1 cellular context compared by ENCODE assay signal in the genomic region with DNA sequence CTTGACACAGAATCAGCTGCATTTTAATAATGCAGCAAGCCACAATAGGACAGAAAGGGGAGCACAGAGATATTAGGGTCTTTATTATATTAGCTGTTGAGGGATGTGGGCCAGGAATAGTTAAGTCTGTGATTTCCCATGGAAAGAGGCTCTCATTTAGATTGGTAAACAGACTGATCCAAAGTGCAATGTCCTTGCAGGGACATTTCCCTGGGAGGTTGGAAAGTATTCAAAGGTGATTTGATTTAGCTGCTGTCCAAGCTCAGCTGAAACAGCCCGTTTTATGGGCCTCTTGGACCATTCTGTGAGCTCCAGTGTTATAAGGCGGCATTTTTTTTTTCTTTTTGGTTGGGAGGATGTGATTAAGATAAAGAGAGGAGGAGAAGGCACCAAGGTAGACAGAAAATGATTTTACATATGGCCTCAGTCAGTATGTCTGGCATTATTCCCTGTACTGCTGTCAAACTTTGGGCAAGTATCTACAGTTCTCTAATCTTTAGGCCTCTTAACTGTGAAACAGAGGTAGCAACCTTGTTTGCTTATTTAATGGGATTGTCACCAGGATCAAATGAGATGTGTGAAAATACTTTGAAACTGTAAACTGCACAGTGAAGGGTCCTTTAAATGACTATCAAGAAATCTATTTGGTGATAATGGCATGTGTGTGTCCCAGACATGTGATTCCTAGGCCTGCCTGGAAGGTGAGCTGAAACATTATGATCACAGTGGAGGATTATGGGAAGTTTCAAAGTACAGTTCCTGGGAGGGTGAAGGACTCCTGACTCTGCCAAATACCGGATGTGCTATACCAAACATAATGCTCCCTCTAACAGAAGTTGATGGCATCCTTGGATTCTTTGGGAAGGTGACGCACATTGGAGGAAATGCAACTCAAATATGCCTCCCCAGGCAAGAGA.
A peak's percentile ranks its signal among the peaks of the same experiment; 100 is the strongest.
TF ChIP-seq lines count a peak whose summit lies in the region.

No MANE protein-coding gene starts in this region.

TF ChIP-seq in HepG2, 621 proteins besides CTCF, POLR2A, EP300 and RAD21 (continues in another document):
- TF ChIP-seq POLR2AphosphoS5 (IDR thresholded peaks at IDR 0.05; ENCODE audit: low read depth, low read length) (peak; percentile 60), PHF21A (CRISPR knock-in tag; IDR thresholded peaks at IDR 0.05) (peak; percentile 82), ARNTL (CRISPR knock-in tag; IDR thresholded peaks at IDR 0.05) (peak; percentile 56; the same call in 1 of the 2 replicates), YEATS2 (CRISPR knock-in tag; IDR thresholded peaks at IDR 0.05; ENCODE audit: borderline replicate concordance) (peak; percentile 50; the same call in 1 of the 2 replicates), ZNF780A (CRISPR knock-in tag; IDR thresholded peaks at IDR 0.05) (0 out of 2 replicates have a peak, but pooled peaks have one; percentile 41), BCL6 (CRISPR knock-in tag; IDR thresholded peaks at IDR 0.05) (peak; percentile 82), MIER2 (CRISPR knock-in tag; IDR thresholded peaks at IDR 0.05) (peak; percentile 32; the same call in 1 of the 2 replicates), HDAC2 (CRISPR knock-in tag; IDR thresholded peaks at IDR 0.05) (peak; percentile 75), ZNF83 (CRISPR knock-in tag; IDR thresholded peaks at IDR 0.05; ENCODE audit: borderline replicate concordance) (no peak), CHD4 (IDR thresholded peaks at IDR 0.05; ENCODE audit: borderline replicate concordance, low read length) (peak; percentile 93; the same call in 1 of the 2 replicates), NFYC (CRISPR knock-in tag; IDR thresholded peaks at IDR 0.05) (peak; percentile 17; the same call in 1 of the 2 replicates), SOX13 (IDR thresholded peaks at IDR 0.05) (0 out of 2 replicates have a peak, but pooled peaks have one; percentile 23), SOX13 (CRISPR knock-in tag; conservative IDR thresholded peaks at IDR 0.05 in 1 of 2, IDR thresholded peaks at IDR 0.05 in 1 of 2) (peak in 1 of 2 experiments; percentile 76; a peak in 2 of 4 replicates), SOX5 (CRISPR knock-in tag; IDR thresholded peaks at IDR 0.05; ENCODE audit: borderline replicate concordance) (peak; percentile 80), ZNF891 (CRISPR knock-in tag; IDR thresholded peaks at IDR 0.05) (no peak), MEF2D (CRISPR knock-in tag; IDR thresholded peaks at IDR 0.05) (peak; percentile 33; the same call in 1 of the 2 replicates), GABPB1 (CRISPR knock-in tag; IDR thresholded peaks at IDR 0.05) (peak; percentile 66), TCF7 (IDR thresholded peaks at IDR 0.05; ENCODE audit: low read depth) (no peak)
- TF ChIP-seq, protein P1, sequence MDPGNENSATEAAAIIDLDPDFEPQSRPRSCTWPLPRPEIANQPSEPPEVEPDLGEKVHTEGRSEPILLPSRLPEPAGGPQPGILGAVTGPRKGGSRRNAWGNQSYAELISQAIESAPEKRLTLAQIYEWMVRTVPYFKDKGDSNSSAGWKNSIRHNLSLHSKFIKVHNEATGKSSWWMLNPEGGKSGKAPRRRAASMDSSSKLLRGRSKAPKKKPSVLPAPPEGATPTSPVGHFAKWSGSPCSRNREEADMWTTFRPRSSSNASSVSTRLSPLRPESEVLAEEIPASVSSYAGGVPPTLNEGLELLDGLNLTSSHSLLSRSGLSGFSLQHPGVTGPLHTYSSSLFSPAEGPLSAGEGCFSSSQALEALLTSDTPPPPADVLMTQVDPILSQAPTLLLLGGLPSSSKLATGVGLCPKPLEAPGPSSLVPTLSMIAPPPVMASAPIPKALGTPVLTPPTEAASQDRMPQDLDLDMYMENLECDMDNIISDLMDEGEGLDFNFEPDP (CRISPR knock-in tag; conservative IDR thresholded peaks at IDR 0.05) = 0 out of 2 replicates have a peak, but pooled peaks have one; percentile 41
- TF ChIP-seq, protein P2, sequence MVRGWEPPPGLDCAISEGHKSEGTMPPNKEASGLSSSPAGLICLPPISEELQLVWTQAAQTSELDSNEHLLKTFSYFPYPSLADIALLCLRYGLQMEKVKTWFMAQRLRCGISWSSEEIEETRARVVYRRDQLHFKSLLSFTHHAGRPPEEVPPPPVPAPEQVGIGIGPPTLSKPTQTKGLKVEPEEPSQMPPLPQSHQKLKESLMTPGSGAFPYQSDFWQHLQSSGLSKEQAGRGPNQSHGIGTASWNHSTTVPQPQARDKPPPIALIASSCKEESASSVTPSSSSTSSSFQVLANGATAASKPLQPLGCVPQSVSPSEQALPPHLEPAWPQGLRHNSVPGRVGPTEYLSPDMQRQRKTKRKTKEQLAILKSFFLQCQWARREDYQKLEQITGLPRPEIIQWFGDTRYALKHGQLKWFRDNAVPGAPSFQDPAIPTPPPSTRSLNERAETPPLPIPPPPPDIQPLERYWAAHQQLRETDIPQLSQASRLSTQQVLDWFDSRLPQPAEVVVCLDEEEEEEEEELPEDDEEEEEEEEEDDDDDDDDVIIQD (CRISPR knock-in tag; IDR thresholded peaks at IDR 0.05; ENCODE audit: low read depth) = peak; percentile 92
- TF ChIP-seq, protein P3, sequence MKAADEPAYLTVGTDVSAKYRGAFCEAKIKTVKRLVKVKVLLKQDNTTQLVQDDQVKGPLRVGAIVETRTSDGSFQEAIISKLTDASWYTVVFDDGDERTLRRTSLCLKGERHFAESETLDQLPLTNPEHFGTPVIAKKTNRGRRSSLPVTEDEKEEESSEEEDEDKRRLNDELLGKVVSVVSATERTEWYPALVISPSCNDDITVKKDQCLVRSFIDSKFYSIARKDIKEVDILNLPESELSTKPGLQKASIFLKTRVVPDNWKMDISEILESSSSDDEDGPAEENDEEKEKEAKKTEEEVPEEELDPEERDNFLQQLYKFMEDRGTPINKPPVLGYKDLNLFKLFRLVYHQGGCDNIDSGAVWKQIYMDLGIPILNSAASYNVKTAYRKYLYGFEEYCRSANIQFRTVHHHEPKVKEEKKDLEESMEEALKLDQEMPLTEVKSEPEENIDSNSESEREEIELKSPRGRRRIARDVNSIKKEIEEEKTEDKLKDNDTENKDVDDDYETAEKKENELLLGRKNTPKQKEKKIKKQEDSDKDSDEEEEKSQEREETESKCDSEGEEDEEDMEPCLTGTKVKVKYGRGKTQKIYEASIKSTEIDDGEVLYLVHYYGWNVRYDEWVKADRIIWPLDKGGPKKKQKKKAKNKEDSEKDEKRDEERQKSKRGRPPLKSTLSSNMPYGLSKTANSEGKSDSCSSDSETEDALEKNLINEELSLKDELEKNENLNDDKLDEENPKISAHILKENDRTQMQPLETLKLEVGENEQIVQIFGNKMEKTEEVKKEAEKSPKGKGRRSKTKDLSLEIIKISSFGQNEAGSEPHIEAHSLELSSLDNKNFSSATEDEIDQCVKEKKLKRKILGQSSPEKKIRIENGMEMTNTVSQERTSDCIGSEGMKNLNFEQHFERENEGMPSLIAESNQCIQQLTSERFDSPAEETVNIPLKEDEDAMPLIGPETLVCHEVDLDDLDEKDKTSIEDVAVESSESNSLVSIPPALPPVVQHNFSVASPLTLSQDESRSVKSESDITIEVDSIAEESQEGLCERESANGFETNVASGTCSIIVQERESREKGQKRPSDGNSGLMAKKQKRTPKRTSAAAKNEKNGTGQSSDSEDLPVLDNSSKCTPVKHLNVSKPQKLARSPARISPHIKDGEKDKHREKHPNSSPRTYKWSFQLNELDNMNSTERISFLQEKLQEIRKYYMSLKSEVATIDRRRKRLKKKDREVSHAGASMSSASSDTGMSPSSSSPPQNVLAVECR (CRISPR knock-in tag; IDR thresholded peaks at IDR 0.05; ENCODE audit: borderline replicate concordance) = no peak; the same call in 1 of the 2 replicates
- TF ChIP-seq, protein P4, sequence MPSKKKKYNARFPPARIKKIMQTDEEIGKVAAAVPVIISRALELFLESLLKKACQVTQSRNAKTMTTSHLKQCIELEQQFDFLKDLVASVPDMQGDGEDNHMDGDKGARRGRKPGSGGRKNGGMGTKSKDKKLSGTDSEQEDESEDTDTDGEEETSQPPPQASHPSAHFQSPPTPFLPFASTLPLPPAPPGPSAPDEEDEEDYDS (CRISPR knock-in tag; IDR thresholded peaks at IDR 0.05) = peak; percentile 56
- TF ChIP-seq, protein P5, sequence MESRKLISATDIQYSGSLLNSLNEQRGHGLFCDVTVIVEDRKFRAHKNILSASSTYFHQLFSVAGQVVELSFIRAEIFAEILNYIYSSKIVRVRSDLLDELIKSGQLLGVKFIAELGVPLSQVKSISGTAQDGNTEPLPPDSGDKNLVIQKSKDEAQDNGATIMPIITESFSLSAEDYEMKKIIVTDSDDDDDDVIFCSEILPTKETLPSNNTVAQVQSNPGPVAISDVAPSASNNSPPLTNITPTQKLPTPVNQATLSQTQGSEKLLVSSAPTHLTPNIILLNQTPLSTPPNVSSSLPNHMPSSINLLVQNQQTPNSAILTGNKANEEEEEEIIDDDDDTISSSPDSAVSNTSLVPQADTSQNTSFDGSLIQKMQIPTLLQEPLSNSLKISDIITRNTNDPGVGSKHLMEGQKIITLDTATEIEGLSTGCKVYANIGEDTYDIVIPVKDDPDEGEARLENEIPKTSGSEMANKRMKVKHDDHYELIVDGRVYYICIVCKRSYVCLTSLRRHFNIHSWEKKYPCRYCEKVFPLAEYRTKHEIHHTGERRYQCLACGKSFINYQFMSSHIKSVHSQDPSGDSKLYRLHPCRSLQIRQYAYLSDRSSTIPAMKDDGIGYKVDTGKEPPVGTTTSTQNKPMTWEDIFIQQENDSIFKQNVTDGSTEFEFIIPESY (CRISPR knock-in tag; IDR thresholded peaks at IDR 0.05) = 0 out of 2 replicates have a peak, but pooled peaks have one; percentile 12
- TF ChIP-seq, protein P6, sequence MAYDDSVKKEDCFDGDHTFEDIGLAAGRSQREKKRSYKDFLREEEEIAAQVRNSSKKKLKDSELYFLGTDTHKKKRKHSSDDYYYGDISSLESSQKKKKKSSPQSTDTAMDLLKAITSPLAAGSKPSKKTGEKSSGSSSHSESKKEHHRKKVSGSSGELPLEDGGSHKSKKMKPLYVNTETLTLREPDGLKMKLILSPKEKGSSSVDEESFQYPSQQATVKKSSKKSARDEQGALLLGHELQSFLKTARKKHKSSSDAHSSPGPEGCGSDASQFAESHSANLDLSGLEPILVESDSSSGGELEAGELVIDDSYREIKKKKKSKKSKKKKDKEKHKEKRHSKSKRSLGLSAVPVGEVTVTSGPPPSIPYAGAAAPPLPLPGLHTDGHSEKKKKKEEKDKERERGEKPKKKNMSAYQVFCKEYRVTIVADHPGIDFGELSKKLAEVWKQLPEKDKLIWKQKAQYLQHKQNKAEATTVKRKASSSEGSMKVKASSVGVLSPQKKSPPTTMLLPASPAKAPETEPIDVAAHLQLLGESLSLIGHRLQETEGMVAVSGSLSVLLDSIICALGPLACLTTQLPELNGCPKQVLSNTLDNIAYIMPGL (CRISPR knock-in tag; IDR thresholded peaks at IDR 0.05; ENCODE audit: borderline replicate concordance in 1 of 2, low read depth in 1 of 2) = 0 out of 4 replicates have a peak, but pooled peaks of 1 of the 2 experiments have one; percentile 41
- TF ChIP-seq, protein P7, sequence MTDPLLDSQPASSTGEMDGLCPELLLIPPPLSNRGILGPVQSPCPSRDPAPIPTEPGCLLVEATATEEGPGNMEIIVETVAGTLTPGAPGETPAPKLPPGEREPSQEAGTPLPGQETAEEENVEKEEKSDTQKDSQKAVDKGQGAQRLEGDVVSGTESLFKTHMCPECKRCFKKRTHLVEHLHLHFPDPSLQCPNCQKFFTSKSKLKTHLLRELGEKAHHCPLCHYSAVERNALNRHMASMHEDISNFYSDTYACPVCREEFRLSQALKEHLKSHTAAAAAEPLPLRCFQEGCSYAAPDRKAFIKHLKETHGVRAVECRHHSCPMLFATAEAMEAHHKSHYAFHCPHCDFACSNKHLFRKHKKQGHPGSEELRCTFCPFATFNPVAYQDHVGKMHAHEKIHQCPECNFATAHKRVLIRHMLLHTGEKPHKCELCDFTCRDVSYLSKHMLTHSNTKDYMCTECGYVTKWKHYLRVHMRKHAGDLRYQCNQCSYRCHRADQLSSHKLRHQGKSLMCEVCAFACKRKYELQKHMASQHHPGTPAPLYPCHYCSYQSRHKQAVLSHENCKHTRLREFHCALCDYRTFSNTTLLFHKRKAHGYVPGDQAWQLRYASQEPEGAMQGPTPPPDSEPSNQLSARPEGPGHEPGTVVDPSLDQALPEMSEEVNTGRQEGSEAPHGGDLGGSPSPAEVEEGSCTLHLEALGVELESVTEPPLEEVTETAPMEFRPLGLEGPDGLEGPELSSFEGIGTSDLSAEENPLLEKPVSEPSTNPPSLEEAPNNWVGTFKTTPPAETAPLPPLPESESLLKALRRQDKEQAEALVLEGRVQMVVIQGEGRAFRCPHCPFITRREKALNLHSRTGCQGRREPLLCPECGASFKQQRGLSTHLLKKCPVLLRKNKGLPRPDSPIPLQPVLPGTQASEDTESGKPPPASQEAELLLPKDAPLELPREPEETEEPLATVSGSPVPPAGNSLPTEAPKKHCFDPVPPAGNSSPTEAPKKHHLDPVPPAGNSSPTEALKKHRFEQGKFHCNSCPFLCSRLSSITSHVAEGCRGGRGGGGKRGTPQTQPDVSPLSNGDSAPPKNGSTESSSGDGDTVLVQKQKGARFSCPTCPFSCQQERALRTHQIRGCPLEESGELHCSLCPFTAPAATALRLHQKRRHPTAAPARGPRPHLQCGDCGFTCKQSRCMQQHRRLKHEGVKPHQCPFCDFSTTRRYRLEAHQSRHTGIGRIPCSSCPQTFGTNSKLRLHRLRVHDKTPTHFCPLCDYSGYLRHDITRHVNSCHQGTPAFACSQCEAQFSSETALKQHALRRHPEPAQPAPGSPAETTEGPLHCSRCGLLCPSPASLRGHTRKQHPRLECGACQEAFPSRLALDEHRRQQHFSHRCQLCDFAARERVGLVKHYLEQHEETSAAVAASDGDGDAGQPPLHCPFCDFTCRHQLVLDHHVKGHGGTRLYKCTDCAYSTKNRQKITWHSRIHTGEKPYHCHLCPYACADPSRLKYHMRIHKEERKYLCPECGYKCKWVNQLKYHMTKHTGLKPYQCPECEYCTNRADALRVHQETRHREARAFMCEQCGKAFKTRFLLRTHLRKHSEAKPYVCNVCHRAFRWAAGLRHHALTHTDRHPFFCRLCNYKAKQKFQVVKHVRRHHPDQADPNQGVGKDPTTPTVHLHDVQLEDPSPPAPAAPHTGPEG (CRISPR knock-in tag; IDR thresholded peaks at IDR 0.05) = 0 out of 2 replicates have a peak, but pooled peaks have one; percentile 17
- TF ChIP-seq, protein P8, sequence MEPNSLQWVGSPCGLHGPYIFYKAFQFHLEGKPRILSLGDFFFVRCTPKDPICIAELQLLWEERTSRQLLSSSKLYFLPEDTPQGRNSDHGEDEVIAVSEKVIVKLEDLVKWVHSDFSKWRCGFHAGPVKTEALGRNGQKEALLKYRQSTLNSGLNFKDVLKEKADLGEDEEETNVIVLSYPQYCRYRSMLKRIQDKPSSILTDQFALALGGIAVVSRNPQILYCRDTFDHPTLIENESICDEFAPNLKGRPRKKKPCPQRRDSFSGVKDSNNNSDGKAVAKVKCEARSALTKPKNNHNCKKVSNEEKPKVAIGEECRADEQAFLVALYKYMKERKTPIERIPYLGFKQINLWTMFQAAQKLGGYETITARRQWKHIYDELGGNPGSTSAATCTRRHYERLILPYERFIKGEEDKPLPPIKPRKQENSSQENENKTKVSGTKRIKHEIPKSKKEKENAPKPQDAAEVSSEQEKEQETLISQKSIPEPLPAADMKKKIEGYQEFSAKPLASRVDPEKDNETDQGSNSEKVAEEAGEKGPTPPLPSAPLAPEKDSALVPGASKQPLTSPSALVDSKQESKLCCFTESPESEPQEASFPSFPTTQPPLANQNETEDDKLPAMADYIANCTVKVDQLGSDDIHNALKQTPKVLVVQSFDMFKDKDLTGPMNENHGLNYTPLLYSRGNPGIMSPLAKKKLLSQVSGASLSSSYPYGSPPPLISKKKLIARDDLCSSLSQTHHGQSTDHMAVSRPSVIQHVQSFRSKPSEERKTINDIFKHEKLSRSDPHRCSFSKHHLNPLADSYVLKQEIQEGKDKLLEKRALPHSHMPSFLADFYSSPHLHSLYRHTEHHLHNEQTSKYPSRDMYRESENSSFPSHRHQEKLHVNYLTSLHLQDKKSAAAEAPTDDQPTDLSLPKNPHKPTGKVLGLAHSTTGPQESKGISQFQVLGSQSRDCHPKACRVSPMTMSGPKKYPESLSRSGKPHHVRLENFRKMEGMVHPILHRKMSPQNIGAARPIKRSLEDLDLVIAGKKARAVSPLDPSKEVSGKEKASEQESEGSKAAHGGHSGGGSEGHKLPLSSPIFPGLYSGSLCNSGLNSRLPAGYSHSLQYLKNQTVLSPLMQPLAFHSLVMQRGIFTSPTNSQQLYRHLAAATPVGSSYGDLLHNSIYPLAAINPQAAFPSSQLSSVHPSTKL (CRISPR knock-in tag; IDR thresholded peaks at IDR 0.05) = peak; percentile 91
